15 cellular contexts compared by ENCODE assay signal in the genomic region with DNA sequence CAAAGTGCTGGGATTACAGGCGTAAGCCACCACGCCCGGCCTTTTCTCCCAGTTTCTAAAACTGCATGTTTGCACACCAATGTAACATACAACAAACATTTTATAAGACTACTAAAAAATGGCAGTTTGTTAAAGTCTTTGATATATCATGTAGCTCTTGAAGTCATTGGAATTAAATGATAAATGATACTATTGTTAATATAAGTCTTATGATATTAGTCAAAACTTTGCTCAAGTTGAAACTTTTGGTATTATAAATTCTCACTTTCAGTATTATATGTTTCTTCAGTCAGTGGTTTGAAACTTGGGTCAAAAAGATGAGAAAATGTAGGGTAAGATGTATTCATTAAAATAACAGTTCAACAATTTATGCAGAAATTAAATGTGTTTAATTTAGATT.
DNase-seq lines count a peak whose midpoint lies in the region; ATAC-seq and TF ChIP-seq lines count a peak whose summit lies in the region.
"Had no signal": no experiment of that assay in that cellular context is flagged by ENCODE, and none has a peak within 500 bp of the region (broad histone marks: within the 10 kb centered on the region; RNA-seq: fewer than 3 reads in every experiment).

No MANE protein-coding gene starts in this region.

- no peak overlapping the region for H3K27ac ChIP-seq in sigmoid colon
- H3K27ac ChIP-seq: 22Rv1, neutrophil had no signal

- WGBS in sigmoid colon, 2 donors, result 87 to 94% methylated on average over 3 of the region's 3 CpGs

- H3K4me3 ChIP-seq in sigmoid colon, result no peak overlapping the region
- H3K4me3 ChIP-seq: lung had no signal

- H3K4me3 Mint-ChIP-seq in activated naive CD8-positive, alpha-beta T cell treated with anti-CD3 and anti-CD28 coated beads, Interleukin-2, amount 50 U/mL, for 24 hours, result no peak overlapping the region
- H3K4me3 Mint-ChIP-seq: CD4-positive, CD25-positive, alpha-beta regulatory T cell had no signal

- no peak for TF ChIP-seq EP300 in sigmoid colon (IDR thresholded peaks at IDR 0.05)

- peaks cover 39% of the 10 kb centered on the region for H3K4me1 Mint-ChIP-seq in activated naive CD8-positive, alpha-beta T cell treated with anti-CD3 and anti-CD28 coated beads, Interleukin-2, amount 50 U/mL, for 24 hours

- H3K27ac Mint-ChIP-seq in activated naive CD8-positive, alpha-beta T cell treated with anti-CD3 and anti-CD28 coated beads, Interleukin-2, amount 50 U/mL, for 24 hours, result peak overlapping the region; percentile 60

- TF ChIP-seq CTCF in sigmoid colon (IDR thresholded peaks at IDR 0.05), result no peak

- no peaks in the 10 kb centered on the region for H3K9me3 ChIP-seq in sigmoid colon
- H3K9me3 ChIP-seq: neutrophil had no signal

- H3K9me3 Mint-ChIP-seq in activated naive CD8-positive, alpha-beta T cell treated with anti-CD3 and anti-CD28 coated beads, Interleukin-2, amount 50 U/mL, for 24 hours, result peaks cover 19% of the 10 kb centered on the region

- no peaks in the 10 kb centered on the region for H3K27me3 ChIP-seq in sigmoid colon
- H3K27me3 ChIP-seq: neutrophil had no signal

- DNase-seq in activated CD4-positive, CD25-positive, alpha-beta regulatory T cell (lab: John Stamatoyannopoulos, UW), result no peak
- DNase-seq in activated naive CD8-positive, alpha-beta T cell treated with anti-CD3 and anti-CD28 coated beads, Interleukin-2, amount 50 U/mL, for 24 hours, result no peak
- DNase-seq in H4 (ENCODE audit: low spot score) (no peak), sigmoid colon (no peak)
- DNase-seq in activated effector memory CD4-positive, alpha-beta T cell treated with Interleukin-2 at 50 U/mL for 16 hours, result no peak
- DNase-seq: CD4-positive, CD25-positive, alpha-beta regulatory T cell; GDM1; trophoblast cell had no signal

- intact Hi-C loops in sigmoid colon (cut with DNase I), result no loop called here

- no peaks in the 10 kb centered on the region for H3K36me3 ChIP-seq in sigmoid colon
- H3K36me3 ChIP-seq: neutrophil had no signal

- peak; percentile 81 to 82 for ATAC-seq in activated CD4-positive, CD25-positive, alpha-beta regulatory T cell treated with anti-CD3 and anti-CD28 coated beads, Interleukin-2, amount 50 U/mL, for 24 hours
- ATAC-seq in GM21528 (IDR thresholded peaks at IDR 0.05; ENCODE audit: low FRiP score, unreplicated experiment) (peak; percentile 53), HG03159 (IDR thresholded peaks at IDR 0.05; ENCODE audit: unreplicated experiment) (peak; percentile 45)
- peak; percentile 55 for ATAC-seq in activated naive CD8-positive, alpha-beta T cell treated with anti-CD3 and anti-CD28 coated beads, Interleukin-2, amount 50 U/mL, for 24 hours
- ATAC-seq: esophagus mucosa had no signal

- peaks cover 6% of the 10 kb centered on the region for H3K36me3 Mint-ChIP-seq in activated naive CD8-positive, alpha-beta T cell treated with anti-CD3 and anti-CD28 coated beads, Interleukin-2, amount 50 U/mL, for 24 hours (ENCODE audit: low read depth)

- TF ChIP-seq POLR2A in sigmoid colon (IDR thresholded peaks at IDR 0.05), result no peak

- H3K27me3 Mint-ChIP-seq in activated naive CD8-positive, alpha-beta T cell treated with anti-CD3 and anti-CD28 coated beads, Interleukin-2, amount 50 U/mL, for 24 hours, result no peaks in the 10 kb centered on the region
- H3K27me3 Mint-ChIP-seq: CD4-positive, CD25-positive, alpha-beta regulatory T cell had no signal

- no peaks in the 10 kb centered on the region for H3K4me1 ChIP-seq in sigmoid colon
